ENCODE assay signal across 10 cellular contexts in the genomic region with DNA sequence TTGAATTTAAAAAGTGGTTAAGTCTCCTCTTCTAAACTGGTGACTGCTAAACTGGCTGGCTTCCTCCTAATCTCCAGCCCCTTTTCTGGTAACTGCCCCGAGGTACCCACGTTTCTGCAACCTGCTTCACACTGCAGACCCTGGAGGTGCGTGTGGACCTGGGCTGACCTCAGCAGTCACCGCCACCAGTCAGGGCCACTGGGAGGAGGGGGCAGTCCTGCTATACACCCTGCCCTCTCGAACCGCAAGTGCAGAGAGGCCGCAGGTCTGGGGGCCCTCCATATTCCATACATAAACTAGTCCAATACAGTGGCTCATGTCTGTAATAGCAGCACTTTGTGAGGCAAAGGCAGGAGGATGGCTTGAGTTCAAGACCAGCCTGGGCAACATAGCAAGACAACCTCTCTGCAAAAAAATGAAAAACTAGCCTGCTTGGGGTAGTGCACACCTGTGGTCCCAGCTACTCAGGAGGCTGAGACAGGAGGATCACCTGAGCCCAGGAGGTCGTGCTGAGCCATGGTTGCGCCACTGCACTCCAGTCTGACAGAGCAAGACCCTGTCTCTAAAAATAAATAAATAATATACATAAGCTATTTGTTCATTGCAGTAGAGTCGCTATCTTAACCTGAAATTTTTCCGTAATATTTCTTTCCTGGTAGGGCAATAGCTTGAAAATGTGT. TPM values are rescaled to one million over a fixed set of nuclear protein-coding genes. Genes with fewer than 3 reads are reported as not detected.
DNase-seq lines count a peak whose midpoint lies in the region; ATAC-seq and TF ChIP-seq lines count a peak whose summit lies in the region.
"Had no signal": no experiment of that assay in that cellular context is flagged by ENCODE, and none has a peak within 500 bp of the region (broad histone marks: within the 10 kb centered on the region; RNA-seq: fewer than 3 reads in every experiment).

No MANE protein-coding gene starts in this region.

- intact Hi-C loops in Panc1 (cut with micrococcal nuclease; ENCODE audit: unreplicated experiment), result no loop called here
- intact Hi-C loops in dendritic cell treated with granulocyte-macrophage colony-stimulating factor and Interleukin-4, amounts not matched to agents 40 ng/mL and 50 ng/mL, for 4 days (cut with micrococcal nuclease), result no loop called here

- in situ Hi-C loops in Panc1 (cut with HindIII; ENCODE audit: low pct_unique_long_range_greater_than_20kb, low sequenced_read_pairs), result no loop called here

- no peaks in the 10 kb centered on the region for H3K27me3 Mint-ChIP-seq in dendritic cell treated with granulocyte-macrophage colony-stimulating factor and Interleukin-4, amounts not matched to agents 40 ng/mL and 50 ng/mL, for 4 days
- no peaks in the 10 kb centered on the region for H3K27me3 Mint-ChIP-seq in naive B cell

- H3K9me3 ChIP-seq in Panc1 (ENCODE audit: control insufficient read depth, insufficient read depth, low read depth, low read length), result no peaks in the 10 kb centered on the region

- POLR2A ChIA-PET in Panc1 (lab: Charles Lee), result interaction anchor here (0.7 kb wide), 1 partner anchor 201 kb away, joined by 8 read pairs; no protein-coding TSS in a partner anchor

- H3K4me1 Mint-ChIP-seq in dendritic cell treated with granulocyte-macrophage colony-stimulating factor and Interleukin-4, amounts not matched to agents 40 ng/mL and 50 ng/mL, for 4 days (ENCODE audit: low read depth), result peaks cover 56% of the 10 kb centered on the region
- peaks cover 52 to 83% (median 78%) of the 10 kb centered on the region in 3 donors for H3K4me1 Mint-ChIP-seq in naive B cell

- H3K27ac ChIP-seq in Panc1 (ENCODE audit: low read length) (peak overlapping the region; percentile 100), temporal lobe (ENCODE audit: low read depth, low read length) (peak overlapping the region; percentile 88)

- no peaks in the 10 kb centered on the region for H3K27me3 ChIP-seq in Panc1 (ENCODE audit: control insufficient read depth, insufficient read depth, low read length)

- H3K27ac Mint-ChIP-seq in dendritic cell treated with granulocyte-macrophage colony-stimulating factor and Interleukin-4, amounts not matched to agents 40 ng/mL and 50 ng/mL, for 4 days, result peak overlapping the region; percentile 93
- peak overlapping the region; percentile 9 to 94 (median 87) for H3K27ac Mint-ChIP-seq in naive B cell

- DNase-seq in Panc1 (ENCODE audit: low read depth, low spot score), result no peak
- no peak for DNase-seq in naive B cell
- no peak for DNase-seq in UCSD-AML1 (lab: John Stamatoyannopoulos, UW; ENCODE audit: unreplicated experiment)
- no peak for DNase-seq in NCI-H2227 treated with DMSO at 0.1 percent for 48 hours (lab: John Stamatoyannopoulos, UW)
- DNase-seq: activated gamma-delta T cell treated with Interleukin-2 at 50 U/mL for 16 hours, NCI-H2081 treated with DMSO at 0.1 percent for 48 hours had no signal

- no peak for TF ChIP-seq CTCF in Panc1 (IDR thresholded peaks at IDR 0.05)

- no peak overlapping the region for H3K4me3 ChIP-seq in Panc1 (ENCODE audit: low read depth in 2 of 2, low read length in 2 of 2)

- H3K36me3 Mint-ChIP-seq in dendritic cell treated with granulocyte-macrophage colony-stimulating factor and Interleukin-4, amounts not matched to agents 40 ng/mL and 50 ng/mL, for 4 days (ENCODE audit: low read depth), result peaks cover 57% of the 10 kb centered on the region
- peaks cover 0 to 9% of the 10 kb centered on the region in 2 donors for H3K36me3 Mint-ChIP-seq in naive B cell

- no peak for TF ChIP-seq POLR2A in GM18505 (IDR thresholded peaks at IDR 0.05; ENCODE audit: borderline replicate concordance, extremely low read depth, insufficient read depth, insufficient read length)

- no TSS peak for BruUV-seq in Panc1 (replicated peaks; lab: Mats Ljungman, UMichigan)

- H3K36me3 ChIP-seq in Panc1 (ENCODE audit: control insufficient read depth, insufficient read depth, low read length), result peaks cover 16% of the 10 kb centered on the region

- ATAC-seq in Panc1 (no peak), naive B cell (ENCODE audit: low read depth in 2 of 2) (no peak), GM18505 (IDR thresholded peaks at IDR 0.05; ENCODE audit: unreplicated experiment) (no peak)
- ATAC-seq: activated CD4-positive, CD25-positive, alpha-beta regulatory T cell treated with anti-CD3 and anti-CD28 coated beads, Interleukin-2, amount 50 U/mL, for 24 hours had no signal

- peaks cover 93% of the 10 kb centered on the region for H3K4me1 ChIP-seq in Panc1 (ENCODE audit: control insufficient read depth, insufficient read depth, low read length)

- no peaks in the 10 kb centered on the region for H3K9me3 Mint-ChIP-seq in dendritic cell treated with granulocyte-macrophage colony-stimulating factor and Interleukin-4, amounts not matched to agents 40 ng/mL and 50 ng/mL, for 4 days
- no peaks in the 10 kb centered on the region for H3K9me3 Mint-ChIP-seq in naive B cell

- H3K4me3 Mint-ChIP-seq in dendritic cell treated with granulocyte-macrophage colony-stimulating factor and Interleukin-4, amounts not matched to agents 40 ng/mL and 50 ng/mL, for 4 days, result peak overlapping the region; percentile 71
- H3K4me3 Mint-ChIP-seq in naive B cell, result peak overlapping the region; percentile 82 to 97 (median 90)

- CTCF ChIA-PET in Panc1 (lab: Charles Lee), result no interaction called here

RNA-seq across cellular contexts. Expression of a gene that starts 25.6 kb away (rescaled TPM):
- total RNA-seq in Panc1 (2021; ENCODE audit: unreplicated experiment), result 76.7 TPM
- polyA plus RNA-seq in Panc1 (2012; ENCODE audit: insufficient read length), result 70.8 TPM
- polyA plus RNA-seq in naive B cell (ENCODE audit: low read depth in 6 of 6), result 10 to 100 TPM; 43.4 to 60.9 (median 52.2) TPM
- 21.9 TPM for total RNA-seq in temporal lobe

RNA-seq across cellular contexts. Expression of a gene that starts 35.0 kb away (rescaled TPM):
- total RNA-seq in Panc1 (2021; ENCODE audit: unreplicated experiment) (36.7 TPM), temporal lobe (75.7 TPM)
- polyA plus RNA-seq in Panc1 (2012; ENCODE audit: insufficient read length), result 32.8 TPM
- polyA plus RNA-seq in naive B cell (ENCODE audit: low read depth in 6 of 6), result 10 to 100 TPM; 33.8 to 91.3 (median 38.4) TPM
